ENCODE assay signal across 8 cellular contexts in the genomic region with DNA sequence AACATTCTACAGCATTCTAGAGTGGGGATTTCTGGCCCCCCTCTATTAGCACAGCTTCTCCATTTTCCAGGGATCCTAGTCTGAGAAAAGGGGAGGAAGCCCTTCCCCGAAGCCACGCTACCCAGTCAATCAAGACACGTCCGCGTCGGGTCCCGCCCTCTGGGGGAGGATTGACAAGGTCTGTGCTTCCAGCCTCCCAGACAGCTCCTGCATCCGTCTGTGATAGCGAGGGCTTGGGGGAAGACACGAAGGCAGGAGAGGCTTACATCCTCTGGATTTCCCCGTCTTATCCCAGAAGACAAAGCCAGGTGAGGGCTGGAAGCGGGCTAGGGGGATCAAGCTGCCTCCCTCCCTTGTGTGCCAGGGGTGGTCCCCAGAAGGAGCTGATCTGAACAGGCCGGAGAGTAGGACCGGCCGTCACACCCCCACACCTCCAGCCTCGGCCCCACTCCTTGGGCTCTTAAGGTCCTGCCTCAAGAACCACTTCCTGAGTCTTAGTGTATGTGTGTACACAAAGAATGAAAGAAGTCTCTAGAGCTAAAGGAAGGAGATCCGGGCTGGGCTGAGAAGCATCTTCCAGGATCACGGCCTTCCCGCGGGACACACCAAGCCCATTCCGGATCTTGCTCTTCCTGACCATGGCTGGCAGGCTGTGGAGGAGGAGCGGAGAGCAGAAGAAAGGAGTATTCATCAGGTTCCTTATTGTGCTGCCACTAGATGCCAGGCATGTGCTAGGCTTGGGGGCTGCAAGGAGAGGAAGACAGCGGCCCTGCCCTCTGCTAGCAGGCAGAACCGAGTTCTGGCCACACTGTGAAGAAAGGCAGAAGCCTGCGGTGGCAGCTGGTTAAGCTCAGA. TPM values are rescaled to one million over a fixed set of nuclear protein-coding genes. Genes with fewer than 3 reads are reported as not detected.
DNase-seq lines count a peak whose midpoint lies in the region; ATAC-seq and TF ChIP-seq lines count a peak whose summit lies in the region.

No MANE protein-coding gene starts in this region.

- DNase-seq in DMS 273 (lab: John Stamatoyannopoulos, UW; ENCODE audit: unreplicated experiment) (peak; percentile 94), GM20000 (ENCODE audit: low spot score) (peak; percentile 86), HS-27A (ENCODE audit: low read depth) (peak; percentile 78), NOMO-1 (lab: John Stamatoyannopoulos, UW; ENCODE audit: unreplicated experiment in 2 of 2) (peak; percentile 64 to 73), mucosa of gallbladder (ENCODE audit: low spot score) (peak; percentile 90)
- DNase-seq in activated T-cell treated with anti-CD3 and anti-CD28 coated beads, Interleukin-2, amount 50 U/mL, for 1 hour = peak; percentile 54
- peak; percentile 54 to 66 for DNase-seq in stimulated activated naive CD8-positive, alpha-beta T cell treated with anti-CD3 and anti-CD28 coated beads, Interleukin-15, amount 100 ng/mL, for 72 hours

- peak overlapping the region; percentile 75 to 93 for H3K27ac Mint-ChIP-seq in stimulated activated naive CD8-positive, alpha-beta T cell treated with anti-CD3 and anti-CD28 coated beads, Interleukin-15, amount 100 ng/mL, for 72 hours

- no peaks in the 10 kb centered on the region for H3K27me3 Mint-ChIP-seq in stimulated activated naive CD8-positive, alpha-beta T cell treated with anti-CD3 and anti-CD28 coated beads, Interleukin-15, amount 100 ng/mL, for 72 hours

- H3K4me1 Mint-ChIP-seq in stimulated activated naive CD8-positive, alpha-beta T cell treated with anti-CD3 and anti-CD28 coated beads, Interleukin-15, amount 100 ng/mL, for 72 hours = peaks cover 59% of the 10 kb centered on the region

- peak overlapping the region; percentile 92 to 94 for H3K27ac ChIP-seq in esophagus (ENCODE audit: low read depth in 2 of 2, low read length in 1 of 2)

- H3K4me3 Mint-ChIP-seq in stimulated activated naive CD8-positive, alpha-beta T cell treated with anti-CD3 and anti-CD28 coated beads, Interleukin-15, amount 100 ng/mL, for 72 hours = peak overlapping the region; percentile 89 to 95

- H3K4me1 ChIP-seq in esophagus (ENCODE audit: control insufficient read depth in 2 of 2, insufficient read depth in 2 of 2, low read length in 1 of 2) = peaks cover 0 to 14% of the 10 kb centered on the region in 2 donors

- no peaks in the 10 kb centered on the region for H3K27me3 ChIP-seq in esophagus (ENCODE audit: control insufficient read depth in 1 of 2, insufficient read depth in 2 of 2, low read length in 2 of 2)

- peaks cover 0 to 13% of the 10 kb centered on the region in 2 donors for H3K36me3 ChIP-seq in esophagus (ENCODE audit: control insufficient read depth in 2 of 2, insufficient read depth in 2 of 2, low read length in 1 of 2)

- no peak for TF ChIP-seq CTCF in GM20000 (IDR thresholded peaks at IDR 0.05; ENCODE audit: extremely low read depth, missing control alignments)

- WGBS in esophagus, 2 donors = 1 to 6% methylated on average over 25 of the region's 25 CpGs

- peak; percentile 71 for ATAC-seq in stimulated activated naive CD8-positive, alpha-beta T cell treated with anti-CD3 and anti-CD28 coated beads, Interleukin-15, amount 100 ng/mL, for 72 hours

- no peaks in the 10 kb centered on the region for H3K9me3 ChIP-seq in esophagus (ENCODE audit: control insufficient read depth in 2 of 2, insufficient read depth in 1 of 2, low read depth in 1 of 2, low read length in 1 of 2)

- H3K9me3 Mint-ChIP-seq in stimulated activated naive CD8-positive, alpha-beta T cell treated with anti-CD3 and anti-CD28 coated beads, Interleukin-15, amount 100 ng/mL, for 72 hours = no peaks in the 10 kb centered on the region

- H3K4me3 ChIP-seq in esophagus (ENCODE audit: low read depth in 1 of 2, low read length in 2 of 2) = peak overlapping the region; percentile 73 to 79

RNA-seq across cellular contexts. Expression of gene CD63, which starts 1.0 kb away (rescaled TPM):
- 100 to 1,000 TPM; 334 to 463 TPM for polyA plus RNA-seq in esophagus
- 1,148 TPM for total RNA-seq in mucosa of gallbladder

RNA-seq across cellular contexts. Expression of gene RDH5, which starts 9.6 kb away (rescaled TPM):
- polyA plus RNA-seq in esophagus = 10 to 100 TPM in 1 of 2 donors, 1 to 10 TPM in 1; 3.3 to 12.7 TPM
- 43.0 TPM for total RNA-seq in mucosa of gallbladder

RNA-seq across cellular contexts. Expression of gene GDF11, which starts 13.1 kb away (rescaled TPM):
- polyA plus RNA-seq in esophagus = under 1 TPM; 0.43 to 0.65 TPM
- 11.5 TPM for total RNA-seq in mucosa of gallbladder

RNA-seq across cellular contexts. Expression of gene BLOC1S1, which starts 14.0 kb away (rescaled TPM):
- 100 to 1,000 TPM; 269 to 326 TPM for polyA plus RNA-seq in esophagus
- total RNA-seq in mucosa of gallbladder = 158 TPM

RNA-seq across cellular contexts. Expression of gene ITGA7, which starts 22.1 kb away (rescaled TPM):
- polyA plus RNA-seq in esophagus = 10 to 100 TPM; 15.3 to 24.6 TPM
- 152 TPM for total RNA-seq in mucosa of gallbladder

Comparison
In these comparisons a context has a peak if more than half of its experiments do, and no peak if none do; other contexts are left out.
1. Peak in every context shown above with its lines: DNase-seq, ATAC-seq, H3K4me3 ChIP-seq and H3K27ac ChIP-seq.